Comparison of ENCODE assay signal across 20 cellular contexts in the genomic region with DNA sequence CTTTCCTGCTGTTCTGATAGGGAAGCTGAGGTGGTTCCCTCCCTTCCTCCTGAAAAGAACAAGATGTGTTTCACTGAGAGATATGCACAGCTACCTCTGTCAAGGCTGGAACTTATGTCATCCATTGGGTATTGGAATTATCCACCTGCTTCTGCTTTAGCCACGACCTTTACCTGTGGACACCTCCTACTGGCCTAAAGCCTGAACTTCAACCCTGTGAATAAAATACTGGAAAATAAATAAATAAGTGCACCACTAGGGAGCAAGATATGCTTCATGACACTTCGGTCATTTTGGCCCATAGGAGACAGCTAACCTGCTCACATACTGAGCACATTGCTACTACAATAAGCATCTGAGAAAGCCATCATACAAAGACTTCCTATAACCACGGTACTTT.
A peak's percentile ranks its signal among the peaks of the same experiment; 100 is the strongest.
DNase-seq lines count a peak whose midpoint lies in the region; TF ChIP-seq lines count a peak whose summit lies in the region.
"Had no signal": no experiment of that assay in that cellular context is flagged by ENCODE, and none has a peak within 500 bp of the region (broad histone marks: within the 10 kb centered on the region; RNA-seq: fewer than 3 reads in every experiment).

No MANE protein-coding gene starts in this region.

- H3K4me3 ChIP-seq in Jurkat, Clone E6-1 (ENCODE audit: low read length), result no peak overlapping the region
- H3K4me3 ChIP-seq in ascending aorta (no peak overlapping the region), ovary (no peak overlapping the region)
- H3K4me3 ChIP-seq: transverse colon had no signal

- no peak overlapping the region for H3K27ac Mint-ChIP-seq in type B pancreatic cell
- H3K27ac Mint-ChIP-seq: activated CD4-positive, alpha-beta T cell treated with anti-CD3 and anti-CD28 coated beads for 36 hours; CD4-positive, CD25-positive, alpha-beta regulatory T cell; immature natural killer cell; natural killer cell treated with Interleukin-12 subunit alpha and Interleukin-12 subunit beta and Interleukin-15 and Interleukin-18, amount 100 ng/mL, for 72 hours had no signal

- H3K27ac ChIP-seq in ascending aorta (no peak overlapping the region), ovary (no peak overlapping the region)
- H3K27ac ChIP-seq: transverse colon had no signal

- in situ Hi-C loops in SK-MEL-5 (cut with HindIII; ENCODE audit: low pct_unique_long_range_greater_than_20kb, low sequenced_read_pairs), result no loop called here

- no peak for TF ChIP-seq EP300 in ovary (IDR thresholded peaks at IDR 0.05)

- H3K4me1 ChIP-seq in ascending aorta (no peaks in the 10 kb centered on the region), ovary (ENCODE audit: insufficient read depth) (no peaks in the 10 kb centered on the region)
- H3K4me1 ChIP-seq: transverse colon had no signal

- TF ChIP-seq CTCF in type B pancreatic cell (conservative IDR thresholded peaks at IDR 0.05) (peak; percentile 42), ascending aorta (IDR thresholded peaks at IDR 0.05) (no peak), ovary (IDR thresholded peaks at IDR 0.05) (no peak)

- intact Hi-C loops in ascending aorta (cut with DNase I), result no loop called here
- intact Hi-C loops in ovary (cut with DNase I), result no loop called here

- no peaks in the 10 kb centered on the region for H3K9me3 Mint-ChIP-seq in type B pancreatic cell

- H3K4me3 Mint-ChIP-seq in type B pancreatic cell, result no peak overlapping the region
- H3K4me3 Mint-ChIP-seq: activated CD4-positive, alpha-beta T cell treated with anti-CD3 and anti-CD28 coated beads for 36 hours; CD4-positive, CD25-positive, alpha-beta regulatory T cell; immature natural killer cell; natural killer cell treated with Interleukin-12 subunit alpha and Interleukin-12 subunit beta and Interleukin-15 and Interleukin-18, amount 100 ng/mL, for 72 hours had no signal

- H3K36me3 Mint-ChIP-seq in type B pancreatic cell, result no peaks in the 10 kb centered on the region
- H3K36me3 Mint-ChIP-seq: CD4-positive, CD25-positive, alpha-beta regulatory T cell; natural killer cell treated with Interleukin-12 subunit alpha and Interleukin-12 subunit beta and Interleukin-15 and Interleukin-18, amount 100 ng/mL, for 72 hours had no signal

- H3K9me3 ChIP-seq in ascending aorta (no peaks in the 10 kb centered on the region), ovary (no peaks in the 10 kb centered on the region)
- H3K9me3 ChIP-seq: transverse colon had no signal

- H3K36me3 ChIP-seq in ascending aorta (no peaks in the 10 kb centered on the region), ovary (no peaks in the 10 kb centered on the region)
- H3K36me3 ChIP-seq: transverse colon had no signal

- TF ChIP-seq POLR2A in ovary (IDR thresholded peaks at IDR 0.05), result no peak

- DNase-seq in NCI-H748 (lab: John Stamatoyannopoulos, UW; ENCODE audit: unreplicated experiment) (peak; percentile 2), NCI-H748 treated with DMSO at 0.1 percent for 48 hours (lab: John Stamatoyannopoulos, UW) (no peak), SK-MEL-5 (ENCODE audit: low read depth, low spot score) (peak; percentile 2), type B pancreatic cell (ENCODE audit: extremely low spot score, unreplicated experiment) (no peak), ascending aorta (ENCODE audit: low spot score in 2 of 2) (no peak), ovary (no peak)
- peak; percentile 12 for DNase-seq in Jurkat, Clone E6-1 (ENCODE audit: low read depth, low spot score)
- no peak for DNase-seq in activated CD8-positive, alpha-beta memory T cell treated with anti-CD3 and anti-CD28 coated beads for 24 hours
- DNase-seq: activated CD4-positive, alpha-beta T cell treated with anti-CD3 and anti-CD28 coated beads for 36 hours; activated CD8-positive, alpha-beta memory T cell treated with anti-CD3 and anti-CD28 coated beads, Interleukin-2, amount 50 U/mL, for 4 hours; cortex of kidney; erythroblast; immature natural killer cell; NCI-H226; retina; stimulated activated naive CD4-positive, alpha-beta T cell treated with Interleukin-2 at 50 U/mL for 16 hours; T1000; transverse colon had no signal

- no peaks in the 10 kb centered on the region for H3K27me3 Mint-ChIP-seq in type B pancreatic cell
- H3K27me3 Mint-ChIP-seq: natural killer cell treated with Interleukin-12 subunit alpha and Interleukin-12 subunit beta and Interleukin-15 and Interleukin-18, amount 100 ng/mL, for 72 hours had no signal

- no peaks in the 10 kb centered on the region for H3K4me1 Mint-ChIP-seq in type B pancreatic cell (ENCODE audit: unreplicated experiment)
- H3K4me1 Mint-ChIP-seq: activated CD4-positive, alpha-beta T cell treated with anti-CD3 and anti-CD28 coated beads for 36 hours; CD4-positive, CD25-positive, alpha-beta regulatory T cell; immature natural killer cell had no signal

- H3K27me3 ChIP-seq in ascending aorta, result no peaks in the 10 kb centered on the region
- H3K27me3 ChIP-seq in ovary, result no peaks in the 10 kb centered on the region
- H3K27me3 ChIP-seq: transverse colon had no signal

- 62 to 74% (median 65%) methylated on average over 3 of the region's 3 CpGs for WGBS in ovary, 3 donors

Comparison
In these comparisons a context has a peak if more than half of its experiments do, and no peak if none do; other contexts are left out.
1. DNase-seq: peak in NCI-H748 (single experiment), Jurkat, Clone E6-1 (single experiment) and SK-MEL-5 (single experiment); none in NCI-H748 treated with DMSO at 0.1 percent for 48 hours (single experiment), type B pancreatic cell (single experiment), activated CD8-positive, alpha-beta memory T cell treated with anti-CD3 and anti-CD28 coated beads for 24 hours (single experiment), ascending aorta (0 of 2) and ovary (0 of 5).